Comparison of ENCODE assay signal across 8 cellular contexts in the genomic region with DNA sequence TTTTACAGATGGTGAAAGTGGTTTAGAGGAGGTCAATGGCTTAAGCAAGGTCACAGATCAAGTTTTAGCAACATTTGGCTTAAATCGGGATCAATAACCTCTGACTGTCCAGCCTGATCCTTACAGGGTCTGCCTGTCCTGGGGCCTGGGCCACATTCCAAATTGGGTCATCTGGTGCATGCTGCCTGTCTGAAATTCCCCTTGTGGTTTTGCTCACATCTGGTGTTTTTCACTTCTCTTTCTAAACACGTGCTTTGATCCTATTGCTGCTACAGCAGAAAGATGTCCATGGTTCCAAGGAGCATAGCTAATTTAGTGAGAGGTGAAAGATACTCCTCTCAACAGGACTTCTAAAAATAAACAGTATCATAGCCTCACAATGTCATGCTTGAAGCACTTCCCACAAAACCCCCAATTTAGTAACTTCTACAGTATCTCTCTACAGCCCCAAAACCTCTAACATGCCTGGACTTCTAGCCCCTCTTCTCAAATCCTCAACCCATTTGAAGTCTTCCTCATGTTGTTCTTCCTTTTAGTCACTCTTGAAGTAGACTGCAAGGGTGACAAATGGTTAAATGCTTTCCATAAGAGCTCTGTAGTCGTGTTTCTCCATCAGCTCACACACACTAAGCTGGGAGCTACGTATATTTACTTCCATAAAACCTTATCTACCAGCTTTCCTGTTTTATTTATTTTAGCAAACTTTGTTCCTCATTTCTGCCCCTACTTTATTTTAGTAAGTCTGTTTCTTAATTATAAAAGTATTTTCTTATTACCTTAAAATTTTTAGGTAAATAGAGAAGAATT. TPM values are rescaled to one million over a fixed set of nuclear protein-coding genes. Genes with fewer than 3 reads are reported as not detected.
A peak's percentile ranks its signal among the peaks of the same experiment; 100 is the strongest.
DNase-seq lines count a peak whose midpoint lies in the region; ATAC-seq, FAIRE-seq and TF ChIP-seq lines count a peak whose summit lies in the region.
"Not testable (repeated sequence)": the region's sequence is repeated elsewhere in the genome, so short reads cannot be mapped to it uniquely, and the experiment has no call there.

No MANE protein-coding gene starts in this region.

- TF ChIP-seq CTCF in SK-N-SH (IDR thresholded peaks at IDR 0.05); fibroblast of lung (conservative IDR thresholded peaks at IDR 0.05 in 1 of 2, IDR thresholded peaks at IDR 0.05 in 1 of 2; ENCODE audit: low read depth in 1 of 2, low read length in 2 of 2); stomach (IDR thresholded peaks at IDR 0.05): not testable (repeated sequence)

- H3K4me1 ChIP-seq in SK-N-SH (ENCODE audit: control insufficient read depth in 1 of 2, insufficient read depth in 2 of 2, low read depth in 1 of 2, low read length in 1 of 2); fibroblast of lung (ENCODE audit: control insufficient read depth, extremely low read depth, insufficient read depth, low read length); stomach: not testable (repeated sequence)

- not testable (repeated sequence) for H2AFZ ChIP-seq in SK-N-SH (ENCODE audit: low read depth); fibroblast of lung (ENCODE audit: low read length)

- not testable (repeated sequence) for H3K27ac ChIP-seq in SK-N-SH (ENCODE audit: low read depth in 2 of 2, low read length in 1 of 2); fibroblast of lung (ENCODE audit: insufficient read depth, low read length); stomach

- POLR2A ChIA-PET in SK-N-SH (lab: Yijun Ruan, JAX), result not testable (repeated sequence)

- not testable (repeated sequence) for H3K9ac ChIP-seq in SK-N-SH; fibroblast of lung (ENCODE audit: insufficient read depth, low read length)

- peaks cover 22% of the 10 kb centered on the region for H3K4me1 Mint-ChIP-seq in memory B cell

- not testable (repeated sequence) for TF ChIP-seq EP300 in SK-N-SH (IDR thresholded peaks at IDR 0.05; ENCODE audit: borderline replicate concordance in 1 of 2, low read depth in 1 of 2, low read length in 1 of 2); stomach (IDR thresholded peaks at IDR 0.05)

- H3K27ac Mint-ChIP-seq in memory B cell, result peak overlapping the region; percentile 54

- WGBS in SK-N-SH (ENCODE audit: low lambda C conversion rate), result 45% methylated on average over 3 of the region's 4 CpGs
- WGBS in stomach, 5 donors, result 4 to 32% (median 19%) methylated on average over 2 to 3 of the region's 4 CpGs

- not testable (repeated sequence) for TF ChIP-seq POLR2A in GM12891 (IDR thresholded peaks at IDR 0.05; ENCODE audit: low read depth, low read length); stomach (IDR thresholded peaks at IDR 0.05)

- H3K27me3 ChIP-seq in SK-N-SH (ENCODE audit: insufficient read depth); fibroblast of lung (ENCODE audit: control insufficient read depth, insufficient read depth, low read length); stomach: not testable (repeated sequence)

- H3K79me2 ChIP-seq in SK-N-SH (ENCODE audit: insufficient read depth); fibroblast of lung (ENCODE audit: control insufficient read depth, insufficient read depth, low read length): not testable (repeated sequence)

- H3F3A ChIP-seq in SK-N-SH (replicated peaks; ENCODE audit: insufficient read depth), result not testable (repeated sequence)

- H3K9me3 ChIP-seq in SK-N-SH; fibroblast of lung (ENCODE audit: control insufficient read depth, insufficient read depth, low read depth, low read length); stomach: not testable (repeated sequence)

- not testable (repeated sequence) for H3K9me3 Mint-ChIP-seq in memory B cell

- FAIRE-seq in GM12891 (lab: Jason Lieb, UNC), result peak; percentile 91

- intact Hi-C loops in stomach (cut with DNase I; ENCODE audit: low total_unique reads), result not testable (repeated sequence)

- DNase-seq in GM12891 (ENCODE audit: insufficient read length, low spot score); memory B cell (ENCODE audit: low spot score in 2 of 2): not testable (repeated sequence)
- peak; percentile 0 for DNase-seq in SK-N-SH
- DNase-seq in fibroblast of lung (ENCODE audit: low read depth in 2 of 2), result peak; percentile 47 to 65
- DNase-seq in stomach, result peak; percentile 31

- H3K9me2 ChIP-seq in SK-N-SH, result not testable (repeated sequence)

- peak; percentile 65 for ATAC-seq in GM19455 (IDR thresholded peaks at IDR 0.05; ENCODE audit: unreplicated experiment)
- peak; percentile 70 for ATAC-seq in HG02798 (IDR thresholded peaks at IDR 0.05; ENCODE audit: poor library complexity, unreplicated experiment)
- ATAC-seq in HG03521 (IDR thresholded peaks at IDR 0.05; ENCODE audit: unreplicated experiment), result peak; percentile 37
- peak; percentile 85 for ATAC-seq in memory B cell (ENCODE audit: low read depth)

- not testable (repeated sequence) for H3K36me3 Mint-ChIP-seq in memory B cell

- CTCF ChIA-PET in SK-N-SH (lab: Yijun Ruan, JAX), result not testable (repeated sequence)

- H3K4me3 ChIP-seq in SK-N-SH (ENCODE audit: low read depth in 2 of 2, low read length in 1 of 2); fibroblast of lung (replicated peaks in 1 of 4; ENCODE audit: control extremely low read depth in 1 of 4, insufficient read depth in 1 of 4, low read depth in 3 of 4, low read length in 4 of 4); stomach: not testable (repeated sequence)

- H3K36me3 ChIP-seq in SK-N-SH (replicated peaks in 1 of 2; ENCODE audit: control insufficient read depth in 1 of 2, insufficient read depth in 2 of 2, low read length in 1 of 2); fibroblast of lung (ENCODE audit: control insufficient read depth, insufficient read depth, low read length); stomach: not testable (repeated sequence)

- H4K20me1 ChIP-seq in SK-N-SH (ENCODE audit: insufficient read depth); fibroblast of lung (ENCODE audit: control insufficient read depth, extremely low read depth, insufficient read depth, low read length): not testable (repeated sequence)

- not testable (repeated sequence) for TF ChIP-seq RAD21 in SK-N-SH (IDR thresholded peaks at IDR 0.05; ENCODE audit: low read length)

- not testable (repeated sequence) for H3K4me2 ChIP-seq in SK-N-SH; fibroblast of lung (ENCODE audit: extremely low read depth, insufficient read depth, low read length)

- H3K4me3 Mint-ChIP-seq in memory B cell, result peak overlapping the region; percentile 0

- H3K27me3 Mint-ChIP-seq in memory B cell, result not testable (repeated sequence)

TF ChIP-seq in SK-N-SH, 30 proteins besides CTCF, POLR2A, EP300 and RAD21:
- TF ChIP-seq, protein P1, sequence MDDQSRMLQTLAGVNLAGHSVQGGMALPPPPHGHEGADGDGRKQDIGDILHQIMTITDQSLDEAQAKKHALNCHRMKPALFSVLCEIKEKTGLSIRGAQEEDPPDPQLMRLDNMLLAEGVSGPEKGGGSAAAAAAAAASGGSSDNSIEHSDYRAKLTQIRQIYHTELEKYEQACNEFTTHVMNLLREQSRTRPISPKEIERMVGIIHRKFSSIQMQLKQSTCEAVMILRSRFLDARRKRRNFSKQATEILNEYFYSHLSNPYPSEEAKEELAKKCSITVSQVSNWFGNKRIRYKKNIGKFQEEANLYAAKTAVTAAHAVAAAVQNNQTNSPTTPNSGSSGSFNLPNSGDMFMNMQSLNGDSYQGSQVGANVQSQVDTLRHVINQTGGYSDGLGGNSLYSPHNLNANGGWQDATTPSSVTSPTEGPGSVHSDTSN (IDR thresholded peaks at IDR 0.05), result 0 out of 2 replicates have a peak, but pooled peaks have one; percentile 4
- TF ChIP-seq, protein P2, sequence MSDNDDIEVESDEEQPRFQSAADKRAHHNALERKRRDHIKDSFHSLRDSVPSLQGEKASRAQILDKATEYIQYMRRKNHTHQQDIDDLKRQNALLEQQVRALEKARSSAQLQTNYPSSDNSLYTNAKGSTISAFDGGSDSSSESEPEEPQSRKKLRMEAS (IDR thresholded peaks at IDR 0.05; ENCODE audit: low read depth), result 0 out of 2 replicates have a peak, but pooled peaks have one; percentile 20
- TF ChIP-seq TCF12 (IDR thresholded peaks at IDR 0.05), result peak; percentile 54

RNA-seq across cellular contexts. Expression of a gene that starts 48.1 kb away (rescaled TPM):
- 2.0 TPM for polyA plus RNA-seq in GM12891 (2012; ENCODE audit: low read depth, missing spikeins)
- polyA plus RNA-seq in SK-N-SH (2012; rRNA removed), result 23.0 and 23.3 TPM in 2 replicates
- 21.7 and 25.6 TPM in 2 replicates for polyA plus RNA-seq in SK-N-SH (2012; cell fraction: cytosol; rRNA removed)
- polyA plus RNA-seq in SK-N-SH (2012; cell fraction: nucleus; rRNA removed), result 34.8 and 48.1 TPM in 2 replicates
- total RNA-seq in fibroblast of lung, result 129 and 204 TPM in 2 replicates
- polyA plus RNA-seq in fibroblast of lung, result 61.6 and 86.3 TPM in 2 replicates
- 43.6 and 75.9 TPM in 2 replicates for polyA plus RNA-seq in fibroblast of lung (2012)
- polyA minus RNA-seq in fibroblast of lung (ENCODE audit: low replicate concordance), result 468 and 563 TPM in 2 replicates
- 100 to 1,000 TPM in 1 of 5 donors, 10 to 100 TPM in 4; 24.1 to 191 (median 46.6) TPM for total RNA-seq in stomach
- polyA plus RNA-seq in stomach, result 1 to 10 TPM in 2 of 3 donors, under 1 TPM in 1; 0.92 to 6.6 (median 3.5) TPM

RNA-seq across cellular contexts. Expression of a gene that starts 58.7 kb away (rescaled TPM):
- polyA plus RNA-seq in GM12891 (2012; ENCODE audit: low read depth, missing spikeins), result 19.3 TPM
- polyA plus RNA-seq in SK-N-SH (2012; rRNA removed) (15.2 and 20.1 TPM in 2 replicates), fibroblast of lung (52.7 and 71.3 TPM in 2 replicates), stomach (10 to 100 TPM; 11.4 to 18.9 (median 17.2) TPM)
- polyA plus RNA-seq in SK-N-SH (2012; cell fraction: cytosol; rRNA removed), result 19.9 and 20.7 TPM in 2 replicates
- polyA plus RNA-seq in SK-N-SH (2012; cell fraction: nucleus; rRNA removed), result 11.2 and 26.4 TPM in 2 replicates
- total RNA-seq in fibroblast of lung (53.2 and 74.5 TPM in 2 replicates), stomach (10 to 100 TPM in 4 of 5 donors, 1 to 10 TPM in 1; 1.7 to 82.4 (median 22.3) TPM)
- polyA plus RNA-seq in fibroblast of lung (2012), result 49.3 and 59.8 TPM in 2 replicates
- 7.6 and 10.6 TPM in 2 replicates for polyA minus RNA-seq in fibroblast of lung (ENCODE audit: low replicate concordance)
